In genomic region chr3:192817053-192817452, GRCh38 we compare ENCODE assay signal across 9 cellular contexts.
DNase-seq lines count a peak whose midpoint lies in the region; ATAC-seq and TF ChIP-seq lines count a peak whose summit lies in the region.
"Had no signal": no experiment of that assay in that cellular context is flagged by ENCODE, and none has a peak within 500 bp of the region (broad histone marks: within the 10 kb centered on the region; RNA-seq: fewer than 3 reads in every experiment).

No MANE protein-coding gene starts in this region.

- H3K27me3 Mint-ChIP-seq in immature natural killer cell (ENCODE audit: low read depth in 3 of 3) = peaks cover 0 to 4% (median 2%) of the 10 kb centered on the region in 3 donors

- H3K9me3 ChIP-seq in HEK293 (ENCODE audit: control insufficient read depth, insufficient read depth, low read depth, low read length) (no peaks in the 10 kb centered on the region), SJSA1 (replicated peaks) (no peaks in the 10 kb centered on the region)

- CTCF ChIA-PET in HEK293 (lab: Yijun Ruan, JAX) = interaction anchor here (0.5 to 8.5 kb wide), 23 partner anchors 10 to 1587 kb away, joined by 3 to 132 read pairs (median 3); partner anchors contain the start of gene MB21D2

- no peaks in the 10 kb centered on the region for H3K36me3 Mint-ChIP-seq in immature natural killer cell

- no peaks in the 10 kb centered on the region for H3K27me3 ChIP-seq in SJSA1 (replicated peaks)
- H3K27me3 ChIP-seq: hepatocyte had no signal

- ATAC-seq in GM18511 (IDR thresholded peaks at IDR 0.05; ENCODE audit: unreplicated experiment) (peak; percentile 66), HG03457 (IDR thresholded peaks at IDR 0.05; ENCODE audit: unreplicated experiment) (no peak), GM19395 (IDR thresholded peaks at IDR 0.05; ENCODE audit: unreplicated experiment) (no peak)

- H3K4me3 Mint-ChIP-seq in immature natural killer cell = no peak overlapping the region
- H3K4me3 Mint-ChIP-seq: nephron had no signal

- no peaks in the 10 kb centered on the region for H3K9me3 Mint-ChIP-seq in immature natural killer cell
- H3K9me3 Mint-ChIP-seq: nephron had no signal

- no peak overlapping the region for H3K4me3 ChIP-seq in HEK293 (ENCODE audit: low read depth, low read length)
- H3K4me3 ChIP-seq in SJSA1 = no peak overlapping the region
- H3K4me3 ChIP-seq: hepatocyte had no signal

- H3K36me3 ChIP-seq in HEK293 (ENCODE audit: control insufficient read depth in 2 of 2, insufficient read depth in 1 of 2, low read length in 2 of 2) = no peaks in the 10 kb centered on the region
- H3K36me3 ChIP-seq in SJSA1 = no peaks in the 10 kb centered on the region

- H3K4me1 Mint-ChIP-seq in immature natural killer cell = no peaks in the 10 kb centered on the region

- no peak for TF ChIP-seq CTCF in HEK293 (tag by site-specific recombination; IDR thresholded peaks at IDR 0.05)

- H3K27ac Mint-ChIP-seq in immature natural killer cell = no peak overlapping the region

- DNase-seq in SJSA1 (ENCODE audit: low read depth in 1 of 2, low spot score in 2 of 2) (no peak), kidney tubule cell (ENCODE audit: low spot score) (peak; percentile 82), immature natural killer cell (no peak)

- POLR2A ChIA-PET in HEK293 (lab: Yijun Ruan, JAX) = interaction anchor here (1.2 kb wide), 1 partner anchor 63 kb away, joined by 3 read pairs; no protein-coding TSS in a partner anchor

- peaks cover 16% of the 10 kb centered on the region for H3K4me1 ChIP-seq in HEK293 (ENCODE audit: control insufficient read depth, insufficient read depth, low read length)
- H3K4me1 ChIP-seq in SJSA1 (replicated peaks) = peaks cover 37% of the 10 kb centered on the region

- H3K27ac ChIP-seq in HEK293 (ENCODE audit: extremely low read depth, low read depth, low read length) (no peak overlapping the region), SJSA1 (0 out of 2 replicates have a peak overlapping the region, but pooled peaks have one; percentile 7)
- H3K27ac ChIP-seq: hepatocyte had no signal

TF ChIP-seq in HEK293, 187 proteins besides CTCF, POLR2A, EP300 and RAD21:
- TF ChIP-seq ZNF366 (tag by site-specific recombination; conservative IDR thresholded peaks at IDR 0.05) (peak; percentile 73), ZNF529 (tag by site-specific recombination; IDR thresholded peaks at IDR 0.05; ENCODE audit: insufficient replicate concordance) (no peak), ZFHX2 (tag by site-specific recombination; conservative IDR thresholded peaks at IDR 0.05) (peak; percentile 47; the same call in 1 of the 2 replicates), ZNF362 (tag by site-specific recombination; IDR thresholded peaks at IDR 0.05) (no peak), ZNF624 (tag by site-specific recombination; IDR thresholded peaks at IDR 0.05) (no peak), ZBTB21 (tag by site-specific recombination; IDR thresholded peaks at IDR 0.05) (no peak)
